Comparison of ENCODE assay signal across 8 cellular contexts in genomic region chr12:9284724-9285123, GRCh38.
DNase-seq lines count a peak whose midpoint lies in the region; ATAC-seq and TF ChIP-seq lines count a peak whose summit lies in the region.
"Not testable (repeated sequence)": the region's sequence is repeated elsewhere in the genome, so short reads cannot be mapped to it uniquely, and the experiment has no call there.

No MANE protein-coding gene starts in this region.

- POLR2A ChIA-PET in activated CD4-positive, alpha-beta T cell treated with anti-CD3 and anti-CD28 coated beads, Interleukin-2, amount 10 ng/mL, durations not matched to agents 7 days and 5 days (lab: Charles Lee) = not testable (repeated sequence)

- H3K4me3 ChIP-seq in BE2C (ENCODE audit: low read depth, low read length) (peak overlapping the region; percentile 58; the same call in 1 of the 2 replicates), LNCaP clone FGC (ENCODE audit: low read depth, low read length) (peak overlapping the region; percentile 45), kidney epithelial cell (ENCODE audit: low read depth, low read length) (peak overlapping the region; percentile 43), psoas muscle (peak overlapping the region; percentile 76)

- not testable (repeated sequence) for TF ChIP-seq CTCF in BE2C (IDR thresholded peaks at IDR 0.05; ENCODE audit: low read depth, low read length); LNCaP clone FGC (IDR thresholded peaks at IDR 0.05; ENCODE audit: control insufficient read depth, extremely low read depth, insufficient read depth); brain (conservative IDR thresholded peaks at IDR 0.05); kidney epithelial cell (IDR thresholded peaks at IDR 0.05; ENCODE audit: insufficient read depth, low read length, poor library complexity, severe bottlenecking); psoas muscle (IDR thresholded peaks at IDR 0.05)

- intact Hi-C loops in psoas muscle (cut with DNase I) = not testable (repeated sequence)

- peak overlapping the region; percentile 92 for H3K27ac Mint-ChIP-seq in activated CD4-positive, alpha-beta T cell treated with anti-CD3 and anti-CD28 coated beads, Interleukin-2, amount 10 ng/mL, durations not matched to agents 7 days and 5 days
- peak overlapping the region in 2 of 5 experiments; percentile 96 to 97 for H3K27ac Mint-ChIP-seq in brain

- not testable (repeated sequence) for H3K27me3 Mint-ChIP-seq in activated CD4-positive, alpha-beta T cell treated with anti-CD3 and anti-CD28 coated beads, Interleukin-2, amount 10 ng/mL, durations not matched to agents 7 days and 5 days
- H3K27me3 Mint-ChIP-seq in brain = peaks cover 10% of the 10 kb centered on the region

- not testable (repeated sequence) for H3K27me3 ChIP-seq in BE2C; kidney epithelial cell (ENCODE audit: control insufficient read depth, insufficient read depth, low read length); psoas muscle (ENCODE audit: insufficient read depth in 3 of 3, low read length in 2 of 3)

- not testable (repeated sequence) for H3K36me3 Mint-ChIP-seq in activated CD4-positive, alpha-beta T cell treated with anti-CD3 and anti-CD28 coated beads, Interleukin-2, amount 10 ng/mL, durations not matched to agents 7 days and 5 days (ENCODE audit: low read depth); brain

- not testable (repeated sequence) for H3K4me1 ChIP-seq in BE2C, psoas muscle

- H3K27ac ChIP-seq in psoas muscle = peak overlapping the region; percentile 71

- peak overlapping the region; percentile 86 for H3K4me3 Mint-ChIP-seq in activated CD4-positive, alpha-beta T cell treated with anti-CD3 and anti-CD28 coated beads, Interleukin-2, amount 10 ng/mL, durations not matched to agents 7 days and 5 days
- H3K4me3 Mint-ChIP-seq in brain = peak overlapping the region in 4 of 5 experiments; percentile 62 to 98 (median 96)

- not testable (repeated sequence) for DNase-seq in BE2C; LNCaP clone FGC (ENCODE audit: low read depth); activated CD4-positive, alpha-beta T cell treated with anti-CD3 and anti-CD28 coated beads, Interleukin-2, amount 10 ng/mL, durations not matched to agents 7 days and 5 days; kidney epithelial cell (ENCODE audit: low read depth); psoas muscle

- not testable (repeated sequence) for H3K4me1 Mint-ChIP-seq in activated CD4-positive, alpha-beta T cell treated with anti-CD3 and anti-CD28 coated beads, Interleukin-2, amount 10 ng/mL, durations not matched to agents 7 days and 5 days
- peaks cover 15% of the 10 kb centered on the region for H3K4me1 Mint-ChIP-seq in brain

- 48 to 62% (median 60%) methylated on average over 1 to 5 of the region's 7 CpGs for WGBS in psoas muscle, 3 donors

- not testable (repeated sequence) for H3K9me3 ChIP-seq in BE2C, psoas muscle

- not testable (repeated sequence) for H3K36me3 ChIP-seq in BE2C; kidney epithelial cell (ENCODE audit: control insufficient read depth, insufficient read depth, low read length); psoas muscle (ENCODE audit: insufficient read depth in 1 of 2, low read depth in 1 of 2)

- not testable (repeated sequence) for H3K9me3 Mint-ChIP-seq in activated CD4-positive, alpha-beta T cell treated with anti-CD3 and anti-CD28 coated beads, Interleukin-2, amount 10 ng/mL, durations not matched to agents 7 days and 5 days; brain

- CTCF ChIA-PET in activated CD4-positive, alpha-beta T cell treated with anti-CD3 and anti-CD28 coated beads, Interleukin-2, amount 10 ng/mL, durations not matched to agents 7 days and 5 days (lab: Charles Lee) = not testable (repeated sequence)

- ATAC-seq in GM18867 (IDR thresholded peaks at IDR 0.05; ENCODE audit: unreplicated experiment) = peak; percentile 13
- peak; percentile 6 for ATAC-seq in HG02623 (IDR thresholded peaks at IDR 0.05; ENCODE audit: unreplicated experiment)
- ATAC-seq in psoas muscle = not testable (repeated sequence)
